In the genomic region with DNA sequence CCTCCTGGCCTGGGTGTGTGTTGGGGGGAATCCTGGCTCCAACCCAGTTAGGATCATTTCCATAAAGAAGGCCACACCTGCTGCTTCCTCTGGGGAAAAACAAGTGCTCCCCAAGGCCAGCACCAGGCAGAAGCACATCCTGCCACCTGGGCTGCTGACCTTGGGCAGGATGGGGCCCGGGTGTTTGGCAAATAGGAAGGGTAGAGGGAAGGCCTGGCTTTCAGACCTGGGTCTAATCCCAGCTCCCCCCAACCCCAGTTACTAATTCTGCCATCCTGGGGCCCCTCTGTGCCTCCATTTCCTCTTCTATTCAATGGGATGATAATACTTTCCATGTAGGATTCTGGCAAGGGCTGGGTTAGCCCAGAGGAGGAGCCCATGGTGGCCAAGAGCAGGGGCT, we compare ENCODE assay signal across 10 cellular contexts. TPM values are rescaled to one million over a fixed set of nuclear protein-coding genes. Genes with fewer than 3 reads are reported as not detected.
DNase-seq lines count a peak whose midpoint lies in the region; ATAC-seq and TF ChIP-seq lines count a peak whose summit lies in the region.
"Had no signal": no experiment of that assay in that cellular context is flagged by ENCODE, and none has a peak within 500 bp of the region (broad histone marks: within the 10 kb centered on the region; RNA-seq: fewer than 3 reads in every experiment).

No MANE protein-coding gene starts in this region.

- no peaks in the 10 kb centered on the region for H3K79me1 ChIP-seq in mesendoderm (ENCODE audit: low read length)

- TF ChIP-seq CTCF in HFFc6 (IDR thresholded peaks at IDR 0.05) (no peak), chondrocyte (IDR thresholded peaks at IDR 0.05) (no peak), mucosa of descending colon (IDR thresholded peaks at IDR 0.05) (no peak)

- intact Hi-C loops in mucosa of descending colon (cut with DNase I, micrococcal nuclease) = no loop called here

- H3K18ac ChIP-seq in mesendoderm (ENCODE audit: low read length) = no peak overlapping the region

- peaks cover 11% of the 10 kb centered on the region; the same call in 1 of the 2 replicates for H3K36me3 Mint-ChIP-seq in HFFc6 (ENCODE audit: low read depth)
- no peaks in the 10 kb centered on the region for H3K36me3 Mint-ChIP-seq in chondrocyte (ENCODE audit: low read depth)
- H3K36me3 Mint-ChIP-seq in stimulated activated memory B cell treated with anti-CD40 and anti-IgM and Interleukin-4, amounts not matched to agents 10 μg/mL and 1 μg/mL and 100 μg/mL, for 72 hours = peaks cover 54% of the 10 kb centered on the region

- H3K4me2 ChIP-seq in mesendoderm (ENCODE audit: low read length) = no peak overlapping the region

- no peak overlapping the region for H3K9ac ChIP-seq in mesendoderm (ENCODE audit: low read length)

- no peak overlapping the region for H4K5ac ChIP-seq in mesendoderm (ENCODE audit: low read length)

- H3K27ac ChIP-seq in mesendoderm (ENCODE audit: low read depth, low read length) = no peak overlapping the region

- H3K27ac Mint-ChIP-seq in HFFc6 = peak overlapping the region; percentile 90
- H3K27ac Mint-ChIP-seq in chondrocyte (ENCODE audit: unreplicated experiment) = no peak overlapping the region
- H3K27ac Mint-ChIP-seq in stimulated activated memory B cell treated with anti-CD40 and anti-IgM and Interleukin-4, amounts not matched to agents 10 μg/mL and 1 μg/mL and 100 μg/mL, for 72 hours = peak overlapping the region; percentile 99

- H3K4me3 Mint-ChIP-seq in HFFc6 (no peak overlapping the region), chondrocyte (ENCODE audit: unreplicated experiment) (no peak overlapping the region)
- no peak overlapping the region for H3K4me3 Mint-ChIP-seq in stimulated activated memory B cell treated with anti-CD40 and anti-IgM and Interleukin-4, amounts not matched to agents 10 μg/mL and 1 μg/mL and 100 μg/mL, for 72 hours

- H4K8ac ChIP-seq in mesendoderm (ENCODE audit: low read depth, low read length) = no peak overlapping the region

- H3K27me3 Mint-ChIP-seq in HFFc6 (ENCODE audit: insufficient read depth) = peaks cover 5% of the 10 kb centered on the region
- H3K27me3 Mint-ChIP-seq in chondrocyte (ENCODE audit: low read depth) = no peaks in the 10 kb centered on the region
- H3K27me3 Mint-ChIP-seq in stimulated activated memory B cell treated with anti-CD40 and anti-IgM and Interleukin-4, amounts not matched to agents 10 μg/mL and 1 μg/mL and 100 μg/mL, for 72 hours = no peaks in the 10 kb centered on the region

- H2BK15ac ChIP-seq in mesendoderm (replicated peaks; ENCODE audit: low read depth) = no peak overlapping the region

- H3K23ac ChIP-seq in mesendoderm (ENCODE audit: low read length) = no peak overlapping the region

- H3K79me2 ChIP-seq in mesendoderm (ENCODE audit: control insufficient read depth, insufficient read depth, low read length) = no peaks in the 10 kb centered on the region

- WGBS in mesendoderm (ENCODE audit: extremely low coverage, insufficient coverage, low lambda C conversion rate) = no CpG with 5 or more reads among the region's 1 CpG

- H2BK120ac ChIP-seq in mesendoderm (ENCODE audit: low read depth, low read length) = no peak overlapping the region

- H3K36me3 ChIP-seq in mucosa of descending colon (ENCODE audit: low read depth) (no peaks in the 10 kb centered on the region), mesendoderm (ENCODE audit: control insufficient read depth, insufficient read depth, low read length) (no peaks in the 10 kb centered on the region)

- no peak overlapping the region for H3K56ac ChIP-seq in mesendoderm (ENCODE audit: low read length)

- no peak for ATAC-seq in stimulated activated memory B cell treated with anti-CD40 and anti-IgM and Interleukin-4, amounts not matched to agents 10 μg/mL and 1 μg/mL and 100 μg/mL, for 72 hours
- ATAC-seq in mucosa of descending colon = no peak
- ATAC-seq in GM21717 (IDR thresholded peaks at IDR 0.05; ENCODE audit: unreplicated experiment) = no peak

- peak; percentile 5 for DNase-seq in activated CD8-positive, alpha-beta memory T cell treated with anti-CD3 and anti-CD28 coated beads, Interleukin-2, amount 50 U/mL, for 4 hours
- no peak for DNase-seq in activated CD8-positive, alpha-beta memory T cell treated with anti-CD3 and anti-CD28 coated beads for 24 hours
- no peak for DNase-seq in HFFc6
- DNase-seq in chondrocyte (ENCODE audit: low spot score) = peak; percentile 26
- no peak for DNase-seq in mucosa of descending colon
- DNase-seq in mesendoderm = no peak
- DNase-seq: cerebellar nuclear complex, NCI-H2171 had no signal

- H3K9me3 ChIP-seq in mucosa of descending colon = no peaks in the 10 kb centered on the region

- H3K4me1 Mint-ChIP-seq in HFFc6 (ENCODE audit: low read depth) (peaks cover 58% of the 10 kb centered on the region), chondrocyte (ENCODE audit: low read depth) (peaks cover 31% of the 10 kb centered on the region)
- peaks cover 88% of the 10 kb centered on the region for H3K4me1 Mint-ChIP-seq in stimulated activated memory B cell treated with anti-CD40 and anti-IgM and Interleukin-4, amounts not matched to agents 10 μg/mL and 1 μg/mL and 100 μg/mL, for 72 hours

- H3K9me3 Mint-ChIP-seq in HFFc6 = no peaks in the 10 kb centered on the region
- H3K9me3 Mint-ChIP-seq in chondrocyte (ENCODE audit: low read depth) = no peaks in the 10 kb centered on the region
- no peaks in the 10 kb centered on the region for H3K9me3 Mint-ChIP-seq in stimulated activated memory B cell treated with anti-CD40 and anti-IgM and Interleukin-4, amounts not matched to agents 10 μg/mL and 1 μg/mL and 100 μg/mL, for 72 hours

- H3K4me1 ChIP-seq in mucosa of descending colon (ENCODE audit: low read depth) (peaks cover 39% of the 10 kb centered on the region), mesendoderm (ENCODE audit: control insufficient read depth, low read depth, low read length) (no peaks in the 10 kb centered on the region)

- H3K4ac ChIP-seq in mesendoderm (ENCODE audit: low read depth, low read length) = no peak overlapping the region

- H3K4me3 ChIP-seq in mucosa of descending colon = no peak overlapping the region
- H3K4me3 ChIP-seq in mesendoderm (ENCODE audit: low read length) = no peak overlapping the region

- peaks cover 8% of the 10 kb centered on the region for H3K27me3 ChIP-seq in mesendoderm (ENCODE audit: insufficient read depth, low read length, poor library complexity)

- no peak overlapping the region for H2BK5ac ChIP-seq in mesendoderm (ENCODE audit: low read length)

- no peak overlapping the region for H2AK5ac ChIP-seq in mesendoderm (ENCODE audit: low read length)

RNA-seq across cellular contexts. Expression of a gene that starts 3.0 kb away (rescaled TPM):
- total RNA-seq in HFFc6 (2021; fragmentation: NEBNext Ultra II Directional; extraction: Animal tissue kit (Norgen Biotek cat#: 25700)) = 10 to 100 TPM; 18.2 to 26.2 (median 21.7) TPM
- total RNA-seq in chondrocyte (6.3 to 10.7 TPM (median 6.6 TPM) in 3 replicates), mucosa of descending colon (100 to 1,000 TPM; 110 to 127 (median 113) TPM)
- 0.41 TPM for polyA plus RNA-seq in mesendoderm (2013, experiment 1 of 2)
- 0.52 TPM for polyA plus RNA-seq in mesendoderm (2013, experiment 2 of 2)

RNA-seq across cellular contexts. Expression of a gene that starts 24.6 kb away (rescaled TPM):
- not detected for total RNA-seq in HFFc6 (2021; fragmentation: NEBNext Ultra II Directional; extraction: Animal tissue kit (Norgen Biotek cat#: 25700))
- total RNA-seq in chondrocyte = not detected in 3 replicates
- total RNA-seq in mucosa of descending colon = under 1 TPM in 2 of 3 donors, not detected in 1; 0.22 to 0.35 TPM
- polyA plus RNA-seq in mesendoderm (2013, experiment 1 of 2) = not detected
- polyA plus RNA-seq in mesendoderm (2013, experiment 2 of 2) = not detected

RNA-seq across cellular contexts. Expression of a gene that starts 54.4 kb away (rescaled TPM):
- 100 to 1,000 TPM in 3 of 6 experiments, 10 to 100 TPM in 3; 87.9 to 109 (median 96.9) TPM for total RNA-seq in HFFc6 (2021; fragmentation: NEBNext Ultra II Directional; extraction: Animal tissue kit (Norgen Biotek cat#: 25700))
- 146 to 236 TPM (median 223 TPM) in 3 replicates for total RNA-seq in chondrocyte
- total RNA-seq in mucosa of descending colon = 100 to 1,000 TPM; 130 to 165 (median 159) TPM
- 23.1 TPM for polyA plus RNA-seq in mesendoderm (2013, experiment 1 of 2)
- 23.7 TPM for polyA plus RNA-seq in mesendoderm (2013, experiment 2 of 2)

Comparison
In these comparisons a context has a peak if more than half of its experiments do, and no peak if none do; other contexts are left out.
1. DNase-seq: peak in activated CD8-positive, alpha-beta memory T cell treated with anti-CD3 and anti-CD28 coated beads, Interleukin-2, amount 50 U/mL, for 4 hours (single experiment) and chondrocyte (single experiment); none in activated CD8-positive, alpha-beta memory T cell treated with anti-CD3 and anti-CD28 coated beads for 24 hours (single experiment), HFFc6 (single experiment), mucosa of descending colon (0 of 3) and mesendoderm (single experiment).